ENCODE assay signal across 8 cellular contexts in genomic region chr17:58658804-58659713, GRCh38. TPM values are rescaled to one million over a fixed set of nuclear protein-coding genes. Genes with fewer than 3 reads are reported as not detected.
DNase-seq lines count a peak whose midpoint lies in the region; ATAC-seq and TF ChIP-seq lines count a peak whose summit lies in the region.

No MANE protein-coding gene starts in this region.

- peak overlapping the region; percentile 79 for H3K4me3 Mint-ChIP-seq in T-helper 1 cell treated with Interleukin-12 subunit alpha and Interleukin-12 subunit beta and Interleukin-4 antibody, amounts not matched to agents 30 μg/mL and 1 μg/mL, for 36 hours

- peak overlapping the region; percentile 95 for H3K27ac Mint-ChIP-seq in T-helper 1 cell treated with Interleukin-12 subunit alpha and Interleukin-12 subunit beta and Interleukin-4 antibody, amounts not matched to agents 30 μg/mL and 1 μg/mL, for 36 hours

- WGBS in right cardiac atrium: 2% methylated on average over 38 of the region's 38 CpGs
- 1 to 2% (median 2%) methylated on average over 38 of the region's 38 CpGs for WGBS in psoas muscle, 3 donors
- 1% methylated on average over 38 of the region's 38 CpGs for WGBS in urinary bladder

- intact Hi-C loops in ascending aorta (cut with DNase I) (loop anchor here (1.0 to 2.0 kb wide), 2 partner anchors 27 to 140 kb away; no protein-coding TSS in a partner anchor), right cardiac atrium (cut with DNase I) (no loop called here), psoas muscle (cut with DNase I) (no loop called here)

- H3K4me3 ChIP-seq in GM12865 (ENCODE audit: low read depth, low read length) (peak overlapping the region; percentile 68), ascending aorta (peak overlapping the region; percentile 41 to 52), right cardiac atrium (ENCODE audit: low read length) (peak overlapping the region; percentile 64), psoas muscle (peak overlapping the region; percentile 69), urinary bladder (ENCODE audit: low read depth, low read length) (peak overlapping the region; percentile 4)

- DNase-seq in GM12865 (ENCODE audit: low read depth) (peak; percentile 98), NCI-H146 (lab: John Stamatoyannopoulos, UW) (peak; percentile 90), ascending aorta (ENCODE audit: low spot score in 2 of 2) (peak in 1 of 2 donors; percentile 81), right cardiac atrium (peak; percentile 59 to 75 (median 62)), psoas muscle (peak; percentile 38 to 72)

- H3K4me1 ChIP-seq in ascending aorta (no peaks in the 10 kb centered on the region), right cardiac atrium (ENCODE audit: control insufficient read depth, insufficient read depth, low read length) (no peaks in the 10 kb centered on the region), psoas muscle (no peaks in the 10 kb centered on the region), urinary bladder (ENCODE audit: insufficient read depth) (no peaks in the 10 kb centered on the region)

- H3K4me1 Mint-ChIP-seq in T-helper 1 cell treated with Interleukin-12 subunit alpha and Interleukin-12 subunit beta and Interleukin-4 antibody, amounts not matched to agents 30 μg/mL and 1 μg/mL, for 36 hours (ENCODE audit: low read depth): peaks cover 18% of the 10 kb centered on the region

- no peaks in the 10 kb centered on the region for H3K9me3 Mint-ChIP-seq in T-helper 1 cell treated with Interleukin-12 subunit alpha and Interleukin-12 subunit beta and Interleukin-4 antibody, amounts not matched to agents 30 μg/mL and 1 μg/mL, for 36 hours

- ATAC-seq in HG02759 (IDR thresholded peaks at IDR 0.05; ENCODE audit: unreplicated experiment) (peak; percentile 75), right cardiac atrium (peak; percentile 97), psoas muscle (peak; percentile 95 to 97 (median 96))

- H3K27ac ChIP-seq in ascending aorta: peak overlapping the region; percentile 36 to 64
- H3K27ac ChIP-seq in right cardiac atrium (ENCODE audit: low read length): peak overlapping the region; percentile 51
- peak overlapping the region; percentile 73 for H3K27ac ChIP-seq in psoas muscle
- H3K27ac ChIP-seq in urinary bladder (ENCODE audit: low read depth): peak overlapping the region; percentile 64

- peaks cover 4% of the 10 kb centered on the region for H3K27me3 Mint-ChIP-seq in T-helper 1 cell treated with Interleukin-12 subunit alpha and Interleukin-12 subunit beta and Interleukin-4 antibody, amounts not matched to agents 30 μg/mL and 1 μg/mL, for 36 hours (ENCODE audit: low read depth)

- H3K36me3 ChIP-seq in ascending aorta: no peaks in the 10 kb centered on the region
- no peaks in the 10 kb centered on the region for H3K36me3 ChIP-seq in psoas muscle (ENCODE audit: insufficient read depth in 1 of 2, low read depth in 1 of 2)
- H3K36me3 ChIP-seq in urinary bladder (ENCODE audit: insufficient read depth): no peaks in the 10 kb centered on the region

- H3K9me3 ChIP-seq in ascending aorta (no peaks in the 10 kb centered on the region), right cardiac atrium (ENCODE audit: control insufficient read depth, low read length) (no peaks in the 10 kb centered on the region), psoas muscle (no peaks in the 10 kb centered on the region)

- TF ChIP-seq CTCF in GM12865 (IDR thresholded peaks at IDR 0.05; ENCODE audit: insufficient read depth, low read depth, low read length, missing control alignments) (no peak), ascending aorta (IDR thresholded peaks at IDR 0.05) (no peak), psoas muscle (IDR thresholded peaks at IDR 0.05) (no peak)

- H3K27me3 ChIP-seq in ascending aorta (no peaks in the 10 kb centered on the region), right cardiac atrium (ENCODE audit: control insufficient read depth, insufficient read depth) (no peaks in the 10 kb centered on the region), psoas muscle (ENCODE audit: insufficient read depth in 3 of 3, low read length in 2 of 3) (no peaks in the 10 kb centered on the region)

- peaks cover 2% of the 10 kb centered on the region for H3K36me3 Mint-ChIP-seq in T-helper 1 cell treated with Interleukin-12 subunit alpha and Interleukin-12 subunit beta and Interleukin-4 antibody, amounts not matched to agents 30 μg/mL and 1 μg/mL, for 36 hours (ENCODE audit: low read depth)

RNA-seq across cellular contexts. Expression of gene TEX14, which starts 32.8 kb away (rescaled TPM):
- total RNA-seq in ascending aorta (not detected), right cardiac atrium (under 1 TPM in 3 of 4 donors, not detected in 1; 0.15 to 0.57 (median 0.20) TPM), psoas muscle (1 to 10 TPM in 1 of 4 donors, under 1 TPM in 2, not detected in 1; 0.13 to 3.5 (median 0.14) TPM), urinary bladder (0.11 TPM)
- polyA plus RNA-seq in right cardiac atrium (0.27 TPM), psoas muscle (under 1 TPM; 0.05 to 0.09 (median 0.06) TPM), urinary bladder (0.09 TPM)

RNA-seq across cellular contexts. Expression of gene RAD51C, which starts 33.3 kb away (rescaled TPM):
- 6.8 TPM for total RNA-seq in ascending aorta
- total RNA-seq in right cardiac atrium: 10 to 100 TPM; 30.4 to 41.6 (median 36.9) TPM
- 36.0 TPM for polyA plus RNA-seq in right cardiac atrium
- 10 to 100 TPM; 11.0 to 23.2 (median 16.6) TPM for total RNA-seq in psoas muscle
- polyA plus RNA-seq in psoas muscle: 10 to 100 TPM; 13.9 to 17.9 (median 17.1) TPM
- 33.7 TPM for total RNA-seq in urinary bladder
- polyA plus RNA-seq in urinary bladder: 26.7 TPM

Comparison
In these comparisons a context has a peak if more than half of its experiments do, and no peak if none do; other contexts are left out.
1. H3K4me3 ChIP-seq: peak in every context shown above with its lines; median percentile 69 in psoas muscle; 68 in GM12865; 64 in right cardiac atrium; 46 in ascending aorta; 4 in urinary bladder.